2 cellular contexts compared by ENCODE assay signal in the genomic region with DNA sequence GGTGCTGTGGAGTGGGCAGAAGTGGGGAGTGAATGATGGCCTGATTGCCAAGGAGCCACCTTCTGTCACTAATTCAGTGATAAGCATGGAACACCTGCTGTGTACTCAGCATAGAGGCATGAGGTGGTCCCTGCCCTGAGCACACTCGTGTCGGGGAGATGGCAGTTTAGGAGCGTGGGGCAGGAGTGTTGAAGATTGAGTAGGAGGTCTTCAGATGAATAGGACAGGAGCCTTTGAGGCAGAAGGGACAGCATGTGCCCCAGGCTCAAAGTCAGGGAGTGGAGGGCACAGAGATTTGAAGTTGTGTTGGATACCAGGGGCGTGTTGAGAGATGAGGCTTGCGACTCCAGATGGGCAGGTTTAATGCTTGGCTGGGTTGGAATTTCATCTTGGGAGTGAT.
TF ChIP-seq lines count a peak whose summit lies in the region.

No MANE protein-coding gene starts in this region.

TF ChIP-seq in HEK293, 187 proteins besides CTCF, POLR2A, EP300 and RAD21:
- TF ChIP-seq OSR2 (tag by site-specific recombination; IDR thresholded peaks at IDR 0.05) (0 out of 2 replicates have a peak, but pooled peaks have one; percentile 8), ZFP3 (tag by site-specific recombination; IDR thresholded peaks at IDR 0.05; ENCODE audit: low read depth) (peak; percentile 70), ZFHX2 (tag by site-specific recombination; conservative IDR thresholded peaks at IDR 0.05) (0 out of 2 replicates have a peak, but pooled peaks have one; percentile 28), MZF1 (tag by site-specific recombination; IDR thresholded peaks at IDR 0.05; ENCODE audit: borderline replicate concordance) (no peak)
TF ChIP-seq in HEK293: peak in this region for 3.

TF ChIP-seq in H1, 55 proteins besides CTCF, POLR2A, EP300 and RAD21:
- TF ChIP-seq RBBP5 (IDR thresholded peaks at IDR 0.05; ENCODE audit: borderline replicate concordance, low read depth, low read length): no peak
